Comparison of ENCODE assay signal across 8 cellular contexts in genomic region chr6:24720604-24721460, GRCh38. TPM values are rescaled to one million over a fixed set of nuclear protein-coding genes. Genes with fewer than 3 reads are reported as not detected.
DNase-seq lines count a peak whose midpoint lies in the region; ATAC-seq and TF ChIP-seq lines count a peak whose summit lies in the region.

No MANE protein-coding gene starts in this region.

- no peaks in the 10 kb centered on the region for H3K9me3 Mint-ChIP-seq in activated CD4-positive, alpha-beta T cell treated with anti-CD3 and anti-CD28 coated beads, Interleukin-2, amount 10 ng/mL, durations not matched to agents 7 days and 5 days

- H3K27ac ChIP-seq in coronary artery (peak overlapping the region; percentile 98 to 99), layer of hippocampus (ENCODE audit: low read depth, low read length) (peak overlapping the region; percentile 98)

- CTCF ChIA-PET in activated CD4-positive, alpha-beta T cell treated with anti-CD3 and anti-CD28 coated beads, Interleukin-2, amount 10 ng/mL, durations not matched to agents 7 days and 5 days (lab: Charles Lee), result interaction anchor here (0.7 to 1.3 kb wide), 3 partner anchors 20 to 349 kb away, joined by 3 to 6 read pairs (median 3); partner anchors contain the start of gene GMNN

- peaks cover 36% of the 10 kb centered on the region for H3K4me1 Mint-ChIP-seq in activated CD4-positive, alpha-beta T cell treated with anti-CD3 and anti-CD28 coated beads, Interleukin-2, amount 10 ng/mL, durations not matched to agents 7 days and 5 days

- peak overlapping the region; percentile 100 for H3K27ac Mint-ChIP-seq in activated CD4-positive, alpha-beta T cell treated with anti-CD3 and anti-CD28 coated beads, Interleukin-2, amount 10 ng/mL, durations not matched to agents 7 days and 5 days

- peaks cover 36% of the 10 kb centered on the region for H3K36me3 Mint-ChIP-seq in activated CD4-positive, alpha-beta T cell treated with anti-CD3 and anti-CD28 coated beads, Interleukin-2, amount 10 ng/mL, durations not matched to agents 7 days and 5 days (ENCODE audit: low read depth)

- peak overlapping the region; percentile 96 for H3K4me3 Mint-ChIP-seq in activated CD4-positive, alpha-beta T cell treated with anti-CD3 and anti-CD28 coated beads, Interleukin-2, amount 10 ng/mL, durations not matched to agents 7 days and 5 days

- peak overlapping the region; percentile 95 for H3K4me3 ChIP-seq in coronary artery

- H3K27me3 Mint-ChIP-seq in activated CD4-positive, alpha-beta T cell treated with anti-CD3 and anti-CD28 coated beads, Interleukin-2, amount 10 ng/mL, durations not matched to agents 7 days and 5 days, result no peaks in the 10 kb centered on the region

- POLR2A ChIA-PET in activated CD4-positive, alpha-beta T cell treated with anti-CD3 and anti-CD28 coated beads, Interleukin-2, amount 10 ng/mL, durations not matched to agents 7 days and 5 days (lab: Charles Lee), result interaction anchor here (1.0 to 1.6 kb wide), 2 partner anchors 16 to 22 kb away, joined by 3 to 11 read pairs; no protein-coding TSS in a partner anchor

- H3K27me3 ChIP-seq in layer of hippocampus (ENCODE audit: control insufficient read depth, insufficient read depth, low read length), result no peaks in the 10 kb centered on the region

- DNase-seq in C1 segment of cervical spinal cord (lab: John Stamatoyannopoulos, UW) (peak; percentile 89 to 100 (median 99)), NCI-H526 treated with DMSO at 0.1 percent for 48 hours (lab: John Stamatoyannopoulos, UW) (peak; percentile 99), coronary artery (ENCODE audit: low spot score) (peak; percentile 100)
- peak; percentile 100 for DNase-seq in activated CD4-positive, alpha-beta T cell treated with anti-CD3 and anti-CD28 coated beads, Interleukin-2, amount 10 ng/mL, durations not matched to agents 7 days and 5 days
- DNase-seq in stimulated activated CD4-positive, alpha-beta T cell treated with anti-CD3 and anti-CD28 coated beads, Interleukin-1b, Interleukin-23, amount 100 ng/mL, for 24 hours (ENCODE audit: low read depth in 4 of 4, low spot score in 1 of 4), result peak; percentile 97 to 100 (median 99)

- TF ChIP-seq CTCF in coronary artery (IDR thresholded peaks at IDR 0.05), result no peak

- ATAC-seq in GM19351 (IDR thresholded peaks at IDR 0.05; ENCODE audit: unreplicated experiment) (peak; percentile 85), HG03520 (IDR thresholded peaks at IDR 0.05; ENCODE audit: unreplicated experiment) (peak; percentile 77)

RNA-seq across cellular contexts. Expression of gene C6orf62, which starts 1.9 kb away (rescaled TPM):
- 100 to 1,000 TPM; 138 to 153 TPM for total RNA-seq in activated CD4-positive, alpha-beta T cell treated with anti-CD3 and anti-CD28 coated beads, Interleukin-2, amount 10 ng/mL, durations not matched to agents 7 days and 5 days

RNA-seq across cellular contexts. Expression of gene GMNN, which starts 53.9 kb away (rescaled TPM):
- 10 to 100 TPM; 63.2 to 70.3 TPM for total RNA-seq in activated CD4-positive, alpha-beta T cell treated with anti-CD3 and anti-CD28 coated beads, Interleukin-2, amount 10 ng/mL, durations not matched to agents 7 days and 5 days

RNA-seq across cellular contexts. Expression of gene ACOT13, which starts 54.0 kb away (rescaled TPM):
- total RNA-seq in activated CD4-positive, alpha-beta T cell treated with anti-CD3 and anti-CD28 coated beads, Interleukin-2, amount 10 ng/mL, durations not matched to agents 7 days and 5 days, result 10 to 100 TPM; 16.0 to 18.3 TPM

RNA-seq across cellular contexts. Expression of gene TDP2, which starts 54.1 kb away (rescaled TPM):
- 10 to 100 TPM; 43.0 to 47.1 TPM for total RNA-seq in activated CD4-positive, alpha-beta T cell treated with anti-CD3 and anti-CD28 coated beads, Interleukin-2, amount 10 ng/mL, durations not matched to agents 7 days and 5 days

Comparison
In these comparisons a context has a peak if more than half of its experiments do, and no peak if none do; other contexts are left out.
1. Peak in every context shown above with its lines: DNase-seq, ATAC-seq, H3K4me3 ChIP-seq and H3K27ac ChIP-seq.